In the genomic region with DNA sequence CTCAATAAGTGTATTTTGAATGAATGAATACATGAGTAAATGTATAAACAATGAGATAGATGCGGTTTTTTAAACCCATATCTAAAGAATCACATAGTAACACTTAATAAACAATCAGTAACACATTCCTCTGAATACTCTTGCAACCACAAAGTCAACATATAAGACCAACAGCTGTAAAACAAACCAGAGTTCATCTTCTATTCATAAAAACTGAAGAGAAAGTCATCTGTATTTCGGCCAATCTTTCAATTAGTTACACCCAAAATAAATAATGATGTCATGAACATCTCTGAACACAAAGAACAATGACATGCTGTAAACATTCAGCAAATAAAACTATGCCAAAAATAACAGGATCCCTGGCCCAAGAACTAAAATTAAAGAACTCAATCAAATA, we compare ENCODE assay signal across 1 cellular context.
TF ChIP-seq lines count a peak whose summit lies in the region.

No MANE protein-coding gene starts in this region.

TF ChIP-seq in HepG2, 621 proteins besides CTCF, POLR2A, EP300 and RAD21 (continued from another document):
- peak; percentile 51; the same call in 1 of the 2 replicates for TF ChIP-seq TBX3 (IDR thresholded peaks at IDR 0.05; ENCODE audit: borderline replicate concordance)
- peak; percentile 84 for TF ChIP-seq ATF7 (IDR thresholded peaks at IDR 0.05)
- TF ChIP-seq ATF7 (CRISPR knock-in tag; IDR thresholded peaks at IDR 0.05), result no peak
- TF ChIP-seq RBM22 (optimal IDR thresholded peaks at IDR 0.05; ENCODE audit: low read length), result no peak
- TF ChIP-seq ZNF260 (CRISPR knock-in tag; IDR thresholded peaks at IDR 0.05; ENCODE audit: borderline replicate concordance, low read depth), result no peak
- TF ChIP-seq, protein P1, sequence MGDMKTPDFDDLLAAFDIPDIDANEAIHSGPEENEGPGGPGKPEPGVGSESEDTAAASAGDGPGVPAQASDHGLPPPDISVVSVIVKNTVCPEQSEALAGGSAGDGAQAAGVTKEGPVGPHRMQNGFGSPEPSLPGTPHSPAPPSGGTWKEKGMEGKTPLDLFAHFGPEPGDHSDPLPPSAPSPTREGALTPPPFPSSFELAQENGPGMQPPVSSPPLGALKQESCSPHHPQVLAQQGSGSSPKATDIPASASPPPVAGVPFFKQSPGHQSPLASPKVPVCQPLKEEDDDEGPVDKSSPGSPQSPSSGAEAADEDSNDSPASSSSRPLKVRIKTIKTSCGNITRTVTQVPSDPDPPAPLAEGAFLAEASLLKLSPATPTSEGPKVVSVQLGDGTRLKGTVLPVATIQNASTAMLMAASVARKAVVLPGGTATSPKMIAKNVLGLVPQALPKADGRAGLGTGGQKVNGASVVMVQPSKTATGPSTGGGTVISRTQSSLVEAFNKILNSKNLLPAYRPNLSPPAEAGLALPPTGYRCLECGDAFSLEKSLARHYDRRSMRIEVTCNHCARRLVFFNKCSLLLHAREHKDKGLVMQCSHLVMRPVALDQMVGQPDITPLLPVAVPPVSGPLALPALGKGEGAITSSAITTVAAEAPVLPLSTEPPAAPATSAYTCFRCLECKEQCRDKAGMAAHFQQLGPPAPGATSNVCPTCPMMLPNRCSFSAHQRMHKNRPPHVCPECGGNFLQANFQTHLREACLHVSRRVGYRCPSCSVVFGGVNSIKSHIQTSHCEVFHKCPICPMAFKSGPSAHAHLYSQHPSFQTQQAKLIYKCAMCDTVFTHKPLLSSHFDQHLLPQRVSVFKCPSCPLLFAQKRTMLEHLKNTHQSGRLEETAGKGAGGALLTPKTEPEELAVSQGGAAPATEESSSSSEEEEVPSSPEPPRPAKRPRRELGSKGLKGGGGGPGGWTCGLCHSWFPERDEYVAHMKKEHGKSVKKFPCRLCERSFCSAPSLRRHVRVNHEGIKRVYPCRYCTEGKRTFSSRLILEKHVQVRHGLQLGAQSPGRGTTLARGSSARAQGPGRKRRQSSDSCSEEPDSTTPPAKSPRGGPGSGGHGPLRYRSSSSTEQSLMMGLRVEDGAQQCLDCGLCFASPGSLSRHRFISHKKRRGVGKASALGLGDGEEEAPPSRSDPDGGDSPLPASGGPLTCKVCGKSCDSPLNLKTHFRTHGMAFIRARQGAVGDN (CRISPR knock-in tag; IDR thresholded peaks at IDR 0.05), result no peak
- no peak for TF ChIP-seq ARNTL (CRISPR knock-in tag; IDR thresholded peaks at IDR 0.05)
- TF ChIP-seq SMYD3 (CRISPR knock-in tag; IDR thresholded peaks at IDR 0.05), result no peak
- TF ChIP-seq HDAC6 (IDR thresholded peaks at IDR 0.05; ENCODE audit: low read depth, low read length), result no peak
- TF ChIP-seq ZNF317 (CRISPR knock-in tag; IDR thresholded peaks at IDR 0.05), result peak; percentile 56; the same call in 1 of the 2 replicates
- TF ChIP-seq MED13 (CRISPR knock-in tag; IDR thresholded peaks at IDR 0.05), result no peak
- TF ChIP-seq SAFB2 (CRISPR knock-in tag; IDR thresholded peaks at IDR 0.05; ENCODE audit: borderline replicate concordance, low read depth), result no peak
- no peak for TF ChIP-seq ZNF850 (CRISPR knock-in tag; conservative IDR thresholded peaks at IDR 0.05)
- TF ChIP-seq PHF20 (CRISPR knock-in tag; IDR thresholded peaks at IDR 0.05), result no peak
- TF ChIP-seq ISL2 (CRISPR knock-in tag; IDR thresholded peaks at IDR 0.05), result no peak
- no peak for TF ChIP-seq PCBP1 (IDR thresholded peaks at IDR 0.05; ENCODE audit: borderline replicate concordance, low read depth, low read length)
- TF ChIP-seq PHF21A (CRISPR knock-in tag; IDR thresholded peaks at IDR 0.05), result no peak
